Comparison of ENCODE assay signal across 21 cellular contexts in genomic region chr5:96756985-96757384, GRCh38. TPM values are rescaled to one million over a fixed set of nuclear protein-coding genes. Genes with fewer than 3 reads are reported as not detected.
DNase-seq lines count a peak whose midpoint lies in the region; ATAC-seq and TF ChIP-seq lines count a peak whose summit lies in the region.
"Had no signal": no experiment of that assay in that cellular context is flagged by ENCODE, and none has a peak within 500 bp of the region (broad histone marks: within the 10 kb centered on the region; RNA-seq: fewer than 3 reads in every experiment).

No MANE protein-coding gene starts in this region.

- TF ChIP-seq CTCF in natural killer cell (IDR thresholded peaks at IDR 0.05) = no peak

- H3K4me1 Mint-ChIP-seq in stimulated activated naive CD8-positive, alpha-beta T cell treated with anti-CD3 and anti-CD28 coated beads, Interleukin-15, amount 100 ng/mL, for 72 hours = no peaks in the 10 kb centered on the region
- peaks cover 0 to 3% of the 10 kb centered on the region in 2 donors for H3K4me1 Mint-ChIP-seq in natural killer cell
- H3K4me1 Mint-ChIP-seq: activated T-helper 17 cell treated with anti-CD3 and anti-CD28 coated beads, Interleukin-2, amount 50 U/mL, for 72 hours; CD14-positive monocyte; GM23338; memory B cell had no signal

- no peak overlapping the region for H3K4me3 Mint-ChIP-seq in stimulated activated naive CD8-positive, alpha-beta T cell treated with anti-CD3 and anti-CD28 coated beads, Interleukin-15, amount 100 ng/mL, for 72 hours
- no peak overlapping the region for H3K4me3 Mint-ChIP-seq in natural killer cell
- H3K4me3 Mint-ChIP-seq: activated T-helper 17 cell treated with anti-CD3 and anti-CD28 coated beads, Interleukin-2, amount 50 U/mL, for 72 hours; CD14-positive monocyte; GM23338; immature natural killer cell; memory B cell; neural crest cell had no signal

- ATAC-seq in stimulated activated naive CD8-positive, alpha-beta T cell treated with anti-CD3 and anti-CD28 coated beads, Interleukin-15, Interleukin-2, amounts not matched to agents 100 U/mL and 50 U/mL, for 24 hours = peak; percentile 52
- ATAC-seq in stimulated activated naive CD8-positive, alpha-beta T cell treated with anti-CD3 and anti-CD28 coated beads, Interleukin-15, amount 100 ng/mL, for 72 hours = no peak
- ATAC-seq in left cardiac atrium (peak; percentile 53 to 56), natural killer cell (no peak), GM21367 (IDR thresholded peaks at IDR 0.05; ENCODE audit: unreplicated experiment) (no peak), HG03442 (IDR thresholded peaks at IDR 0.05; ENCODE audit: unreplicated experiment) (no peak)
- ATAC-seq: activated T-helper 17 cell treated with anti-CD3 and anti-CD28 coated beads, Interleukin-2, amount 50 U/mL, for 72 hours; GM23338; SK-N-SH treated with all-trans-retinoic acid at 6 μM for 48 hours had no signal

- no peaks in the 10 kb centered on the region for H3K9me3 Mint-ChIP-seq in stimulated activated naive CD8-positive, alpha-beta T cell treated with anti-CD3 and anti-CD28 coated beads, Interleukin-15, amount 100 ng/mL, for 72 hours
- no peaks in the 10 kb centered on the region for H3K9me3 Mint-ChIP-seq in natural killer cell
- H3K9me3 Mint-ChIP-seq: activated T-helper 17 cell treated with anti-CD3 and anti-CD28 coated beads, Interleukin-2, amount 50 U/mL, for 72 hours; CD14-positive monocyte; GM23338; immature natural killer cell; memory B cell; neural crest cell had no signal

- DNase-seq in stimulated activated naive CD8-positive, alpha-beta T cell treated with anti-CD3 and anti-CD28 coated beads, Interleukin-15, Interleukin-2, amounts not matched to agents 100 U/mL and 50 U/mL, for 24 hours = no peak
- DNase-seq in stimulated activated naive CD8-positive, alpha-beta T cell treated with anti-CD3 and anti-CD28 coated beads, Interleukin-15, amount 100 ng/mL, for 72 hours = no peak
- DNase-seq in left cardiac atrium = no peak
- no peak for DNase-seq in natural killer cell
- DNase-seq in NCI-H146 (lab: John Stamatoyannopoulos, UW) = no peak
- DNase-seq in NCI-H774 (lab: John Stamatoyannopoulos, UW) = no peak
- DNase-seq: activated CD4-positive, CD25-positive, alpha-beta regulatory T cell treated with anti-CD3 and anti-CD28 coated beads, Interleukin-2, amount 50 U/mL, for 72 hours; GDM1; immature natural killer cell; IMR-90; NCI-H1417 treated with DMSO at 0.1 percent for 48 hours; NCI-H524 treated with DMSO at 0.1 percent for 48 hours; substantia nigra had no signal

- intact Hi-C loops in left cardiac atrium (cut with DNase I) = no loop called here
- intact Hi-C loops in natural killer cell (cut with micrococcal nuclease) = loop anchor here (10.0 kb wide), 1 partner anchor 258 kb away; no protein-coding TSS in a partner anchor

- no peaks in the 10 kb centered on the region for H3K27me3 Mint-ChIP-seq in stimulated activated naive CD8-positive, alpha-beta T cell treated with anti-CD3 and anti-CD28 coated beads, Interleukin-15, amount 100 ng/mL, for 72 hours
- H3K27me3 Mint-ChIP-seq in natural killer cell (ENCODE audit: low read depth in 2 of 2) = no peaks in the 10 kb centered on the region
- H3K27me3 Mint-ChIP-seq: activated T-helper 17 cell treated with anti-CD3 and anti-CD28 coated beads, Interleukin-2, amount 50 U/mL, for 72 hours; memory B cell had no signal

- peaks cover 31% of the 10 kb centered on the region for H3K36me3 Mint-ChIP-seq in natural killer cell

- H3K27ac Mint-ChIP-seq in stimulated activated naive CD8-positive, alpha-beta T cell treated with anti-CD3 and anti-CD28 coated beads, Interleukin-15, amount 100 ng/mL, for 72 hours = no peak overlapping the region
- peak overlapping the region; percentile 35 to 43 for H3K27ac Mint-ChIP-seq in natural killer cell
- H3K27ac Mint-ChIP-seq: activated T-helper 17 cell treated with anti-CD3 and anti-CD28 coated beads, Interleukin-2, amount 50 U/mL, for 72 hours; GM23338; memory B cell had no signal

RNA-seq across cellular contexts. Expression of gene ERAP1, which starts 50.8 kb away (rescaled TPM):
- total RNA-seq in left cardiac atrium (10 to 100 TPM; 38.4 to 38.8 TPM), natural killer cell (100 to 1,000 TPM; 109 to 158 (median 112) TPM)

Comparison
In these comparisons a context has a peak if more than half of its experiments do, and no peak if none do; other contexts are left out.
1. ATAC-seq: peak in stimulated activated naive CD8-positive, alpha-beta T cell treated with anti-CD3 and anti-CD28 coated beads, Interleukin-15, Interleukin-2, amounts not matched to agents 100 U/mL and 50 U/mL, for 24 hours (single experiment) and left cardiac atrium (2 of 2); none in stimulated activated naive CD8-positive, alpha-beta T cell treated with anti-CD3 and anti-CD28 coated beads, Interleukin-15, amount 100 ng/mL, for 72 hours (single experiment), natural killer cell (0 of 3), GM21367 (single experiment) and HG03442 (single experiment).
2. H3K27ac Mint-ChIP-seq: peak in natural killer cell (2 of 2); none in stimulated activated naive CD8-positive, alpha-beta T cell treated with anti-CD3 and anti-CD28 coated beads, Interleukin-15, amount 100 ng/mL, for 72 hours (0 of 2).